ENCODE assay signal across 8 cellular contexts in genomic region chr5:112707187-112708179, GRCh38. TPM values are rescaled to one million over a fixed set of nuclear protein-coding genes. Genes with fewer than 3 reads are reported as not detected.
A peak's percentile ranks its signal among the peaks of the same experiment; 100 is the strongest.
DNase-seq lines count a peak whose midpoint lies in the region; ATAC-seq and TF ChIP-seq lines count a peak whose summit lies in the region.

No MANE protein-coding gene starts in this region.

- no peaks in the 10 kb centered on the region for H3K9me3 ChIP-seq in ES-I3 (ENCODE audit: control insufficient read depth, insufficient read depth, low read length)
- no peaks in the 10 kb centered on the region for H3K9me3 ChIP-seq in Loucy (ENCODE audit: insufficient read depth, low read depth, low read length)
- H3K9me3 ChIP-seq in RWPE2 (ENCODE audit: severe bottlenecking): no peaks in the 10 kb centered on the region

- H3F3A ChIP-seq in Loucy (ENCODE audit: low read depth): no peaks in the 10 kb centered on the region

- no peaks in the 10 kb centered on the region for H3K9me3 Mint-ChIP-seq in natural killer cell

- peaks cover 43% of the 10 kb centered on the region for H3K79me2 ChIP-seq in Loucy (ENCODE audit: insufficient read depth, low read length)

- peak overlapping the region; percentile 74 for H3K4me2 ChIP-seq in Loucy (ENCODE audit: low read depth, low read length, poor library complexity, severe bottlenecking)

- DNase-seq in H7 (peak; percentile 94), RWPE2 (ENCODE audit: low spot score) (peak; percentile 99), fibroblast of pulmonary artery (ENCODE audit: low read depth) (peak; percentile 99), natural killer cell (peak; percentile 88)
- peak; percentile 94 for DNase-seq in activated effector memory CD4-positive, alpha-beta T cell treated with Interleukin-2 at 50 U/mL for 16 hours
- peak; percentile 80 to 97 (median 96) for DNase-seq in stimulated activated naive CD4-positive, alpha-beta T cell (lab: John Stamatoyannopoulos, UW)

- H3K27ac ChIP-seq in RWPE2 (ENCODE audit: poor library complexity, severe bottlenecking): peak overlapping the region; percentile 54

- peak overlapping the region; percentile 93 for H3K4me3 Mint-ChIP-seq in natural killer cell

- peak overlapping the region; percentile 91 for H2AFZ ChIP-seq in Loucy (ENCODE audit: low read length)

- peaks cover 48 to 59% of the 10 kb centered on the region in 2 donors for H3K4me1 Mint-ChIP-seq in natural killer cell

- H3K9ac ChIP-seq in ES-I3 (ENCODE audit: low read depth, low read length) (peak overlapping the region; percentile 89), Loucy (ENCODE audit: low read depth, low read length, poor library complexity, severe bottlenecking) (peak overlapping the region; percentile 80)

- peaks cover 8 to 16% of the 10 kb centered on the region in 2 donors for H3K27me3 Mint-ChIP-seq in natural killer cell (ENCODE audit: low read depth in 2 of 2)

- H4K20me1 ChIP-seq in Loucy (ENCODE audit: insufficient read depth, low read length, poor library complexity, severe bottlenecking): no peaks in the 10 kb centered on the region

- H3K4me3 ChIP-seq in H7 (ENCODE audit: insufficient read depth, low read depth, low read length): peak overlapping the region; percentile 96
- H3K4me3 ChIP-seq in Loucy (ENCODE audit: low read length, poor library complexity, severe bottlenecking): peak overlapping the region; percentile 86
- peak overlapping the region; percentile 73 for H3K4me3 ChIP-seq in RWPE2 (ENCODE audit: severe bottlenecking)
- peak overlapping the region; percentile 93 for H3K4me3 ChIP-seq in fibroblast of pulmonary artery (replicated peaks; ENCODE audit: low read depth, low read length)

- H3K36me3 ChIP-seq in ES-I3 (ENCODE audit: insufficient read depth, low read length) (no peaks in the 10 kb centered on the region), H7 (replicated peaks; ENCODE audit: control insufficient read depth, insufficient read depth, low read length) (no peaks in the 10 kb centered on the region), Loucy (ENCODE audit: insufficient read depth, low read length) (no peaks in the 10 kb centered on the region), RWPE2 (ENCODE audit: low read depth) (no peaks in the 10 kb centered on the region)

- peak overlapping the region; percentile 90 to 95 for H3K27ac Mint-ChIP-seq in natural killer cell

- H3K9me2 ChIP-seq in Loucy (replicated peaks; ENCODE audit: low read depth, low read length): no peaks in the 10 kb centered on the region

- H3K4me1 ChIP-seq in ES-I3 (ENCODE audit: insufficient read depth, low read length): no peaks in the 10 kb centered on the region
- peaks cover 30% of the 10 kb centered on the region for H3K4me1 ChIP-seq in Loucy (ENCODE audit: insufficient read depth, low read length, poor library complexity, severe bottlenecking)
- H3K4me1 ChIP-seq in RWPE2 (ENCODE audit: insufficient read depth, poor library complexity, severe bottlenecking): peaks cover 16% of the 10 kb centered on the region

- TF ChIP-seq CTCF in Loucy (conservative IDR thresholded peaks at IDR 0.05; ENCODE audit: low read length) (no peak), RWPE2 (IDR thresholded peaks at IDR 0.05; ENCODE audit: poor library complexity, severe bottlenecking) (no peak), fibroblast of pulmonary artery (IDR thresholded peaks at IDR 0.05; ENCODE audit: low read length, missing control alignments) (no peak), natural killer cell (IDR thresholded peaks at IDR 0.05) (no peak)

- ATAC-seq in RWPE2 (ENCODE audit: low read depth) (peak; percentile 87), natural killer cell (peak; percentile 95 to 98 (median 97))

- H3K36me3 Mint-ChIP-seq in natural killer cell: no peaks in the 10 kb centered on the region

- intact Hi-C loops in natural killer cell (cut with micrococcal nuclease): loop anchor here (1.0 to 5.0 kb wide), 3 partner anchors 30 to 547 kb away; partner anchors contain the start of genes APC and SRP19

- no peaks in the 10 kb centered on the region for H3K27me3 ChIP-seq in H7 (ENCODE audit: control insufficient read depth, insufficient read depth, low read length)
- no peaks in the 10 kb centered on the region for H3K27me3 ChIP-seq in Loucy (ENCODE audit: insufficient read depth, low read length, poor library complexity, severe bottlenecking)
- no peaks in the 10 kb centered on the region for H3K27me3 ChIP-seq in RWPE2 (ENCODE audit: insufficient read depth, poor library complexity, severe bottlenecking)

RNA-seq across cellular contexts. Expression of gene APC, which starts 30.2 kb away (rescaled TPM):
- total RNA-seq in H7 (2014; rRNA removed; shearing (Covaris generic)): 22.2 and 25.5 TPM in 2 replicates
- total RNA-seq in natural killer cell: 10 to 100 TPM; 40.1 to 52.3 (median 49.0) TPM

Comparison
In these comparisons a context has a peak if more than half of its experiments do, and no peak if none do; other contexts are left out.
1. Peak in every context shown above with its lines: DNase-seq, ATAC-seq, H3K4me3 ChIP-seq and H3K27ac ChIP-seq.